In the genomic region with DNA sequence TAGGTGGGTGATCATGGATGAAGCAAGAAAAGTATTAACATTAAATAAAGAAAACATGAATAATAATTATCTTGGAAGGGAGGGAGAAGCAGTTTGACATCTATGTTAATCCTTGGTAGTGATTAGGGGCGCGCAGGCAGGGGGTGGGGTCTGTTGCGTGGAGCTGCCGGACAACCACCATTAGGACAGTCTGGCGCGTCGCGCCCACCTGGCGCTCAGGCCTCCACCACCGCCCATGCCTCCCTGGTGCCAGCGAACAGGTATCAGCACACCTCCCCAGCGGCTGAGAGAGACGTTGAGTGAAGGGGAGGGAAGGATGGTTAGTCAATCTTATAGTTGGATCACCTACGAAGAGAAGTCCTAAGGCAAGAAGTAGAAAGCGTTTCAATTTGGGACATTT, we compare ENCODE assay signal across 29 cellular contexts.
DNase-seq lines count a peak whose midpoint lies in the region; ATAC-seq, FAIRE-seq and TF ChIP-seq lines count a peak whose summit lies in the region.
"Had no signal": no experiment of that assay in that cellular context is flagged by ENCODE, and none has a peak within 500 bp of the region (broad histone marks: within the 10 kb centered on the region; RNA-seq: fewer than 3 reads in every experiment).

No MANE protein-coding gene starts in this region.

- peak overlapping the region in 1 of 2 experiments; percentile 29; a peak in 1 of 4 replicates for H3K9ac ChIP-seq in K562 (ENCODE audit: insufficient read depth in 1 of 2, low read depth in 2 of 2, low read length in 2 of 2)
- H3K9ac ChIP-seq: BLaER1; BLaER1 treated with 17β-estradiol and CSF1 and Interleukin-3, amounts not matched to agents 10 nM and 100 nM had no signal

- no peak for TF ChIP-seq EP300 in K562 (IDR thresholded peaks at IDR 0.05; ENCODE audit: low read length)

- no peak for TF ChIP-seq POLR2A in K562 (conservative IDR thresholded peaks at IDR 0.05)

- no peak overlapping the region for H3K4me3 ChIP-seq in K562
- H3K4me3 ChIP-seq in lower lobe of right lung, result no peak overlapping the region
- H3K4me3 ChIP-seq: A549; BLaER1; BLaER1 treated with 17β-estradiol and CSF1 and Interleukin-3, amounts not matched to agents 10 nM and 100 nM had no signal

- peak overlapping the region; percentile 30; the same call in 1 of the 2 replicates for H2AFZ ChIP-seq in K562 (ENCODE audit: low read depth, low read length)

- no TSS peak for BruUV-seq in K562 (replicated peaks; lab: Mats Ljungman, UMichigan)

- H3K4me1 ChIP-seq in K562 (replicated peaks in 1 of 2; ENCODE audit: control insufficient read depth in 2 of 2, insufficient read depth in 2 of 2, low read length in 2 of 2) (peaks cover 0 to 3% of the 10 kb centered on the region in 2 experiments; a peak in 1 of 5 replicates), lower lobe of right lung (no peaks in the 10 kb centered on the region)
- H3K4me1 ChIP-seq: A549; BE2C; BLaER1; BLaER1 treated with 17β-estradiol and CSF1 and Interleukin-3, amounts not matched to agents 10 nM and 100 nM had no signal

- no peak for DNase-seq in K562 (ENCODE audit: extremely low read depth in 1 of 4, low spot score in 3 of 4)
- DNase-seq in lower lobe of right lung, result no peak
- DNase-seq: 8988T; ACHN; AML-193; BE2C; C1 segment of cervical spinal cord; Caco-2; Calu3; CD4-positive, alpha-beta memory T cell; CD4-positive, alpha-beta T cell; CD4-positive, CD25-positive, alpha-beta regulatory T cell; CD8-positive, alpha-beta memory T cell; CD8-positive, alpha-beta T cell; COR-L47; DMS 273 treated with DMSO at 0.1 percent for 48 hours; DMS153; DMS53; DMS79; DMS79 treated with DMSO at 0.1 percent for 48 hours; DND-41; EL had no signal

- in situ Hi-C loops in K562 (cut with MboI), result no loop called here

- no peak overlapping the region for H3K4me2 ChIP-seq in K562 (ENCODE audit: insufficient read depth, low read length)
- H3K4me2 ChIP-seq: A549; BLaER1; BLaER1 treated with 17β-estradiol and CSF1 and Interleukin-3, amounts not matched to agents 10 nM and 100 nM had no signal

- H3K36me3 ChIP-seq in K562 (ENCODE audit: control insufficient read depth, insufficient read depth, low read length) (no peaks in the 10 kb centered on the region), lower lobe of right lung (no peaks in the 10 kb centered on the region)
- H3K36me3 ChIP-seq: BE2C; BLaER1; BLaER1 treated with 17β-estradiol and CSF1 and Interleukin-3, amounts not matched to agents 10 nM and 100 nM had no signal

- CTCF ChIA-PET in K562 (lab: Yijun Ruan, JAX; ENCODE audit: low intra/inter-chr PET ratio), result no interaction called here

- no peaks in the 10 kb centered on the region for H4K20me1 ChIP-seq in K562 (replicated peaks; ENCODE audit: control insufficient read depth, insufficient read depth, low read length)
- H4K20me1 ChIP-seq: BLaER1; BLaER1 treated with 17β-estradiol and CSF1 and Interleukin-3, amounts not matched to agents 10 nM and 100 nM had no signal

- intact Hi-C loops in K562 (cut with micrococcal nuclease) (no loop called here), lower lobe of right lung (cut with DNase I) (no loop called here)

- H3K9me3 ChIP-seq in K562 (replicated peaks; ENCODE audit: control insufficient read depth, insufficient read depth, low read depth, low read length) (no peaks in the 10 kb centered on the region), lower lobe of right lung (no peaks in the 10 kb centered on the region)
- H3K9me3 ChIP-seq: A549, BE2C, Caco-2 had no signal

- TF ChIP-seq RAD21 in K562 (CRISPR knock-in tag; conservative IDR thresholded peaks at IDR 0.05 in 1 of 2, IDR thresholded peaks at IDR 0.05 in 1 of 2), result no peak

- H3K79me2 ChIP-seq in K562 (ENCODE audit: control insufficient read depth, insufficient read depth, low read length), result no peaks in the 10 kb centered on the region

- H3K27ac ChIP-seq in K562 (ENCODE audit: extremely low read depth, low read depth, low read length) (no peak overlapping the region), lower lobe of right lung (no peak overlapping the region)
- H3K27ac ChIP-seq: 22Rv1; A549; BLaER1; BLaER1 treated with 17β-estradiol and CSF1 and Interleukin-3, amounts not matched to agents 10 nM and 100 nM; C4-2B had no signal

- 0% methylated on average over 15 of the region's 15 CpGs for WGBS in K562 (ENCODE audit: insufficient coverage, low coverage, missing lambda C conversion rate)

- H3K27me3 ChIP-seq in K562 (ENCODE audit: control insufficient read depth in 2 of 2, insufficient read depth in 2 of 2, low read length in 2 of 2), result peaks cover 2 to 4% of the 10 kb centered on the region in 2 experiments; a peak in 2 of 5 replicates
- no peaks in the 10 kb centered on the region for H3K27me3 ChIP-seq in lower lobe of right lung (ENCODE audit: low read depth)
- H3K27me3 ChIP-seq: BE2C; BLaER1; BLaER1 treated with 17β-estradiol and CSF1 and Interleukin-3, amounts not matched to agents 10 nM and 100 nM had no signal

- TF ChIP-seq CTCF in K562 (IDR thresholded peaks at IDR 0.05 in 2 of 3, conservative IDR thresholded peaks at IDR 0.05 in 1 of 3; ENCODE audit: insufficient read depth in 2 of 3, low read depth in 1 of 3, low read length in 3 of 3), result no peak
- TF ChIP-seq CTCF in lower lobe of right lung (IDR thresholded peaks at IDR 0.05), result no peak

- ATAC-seq in K562, result no peak
- no peak for ATAC-seq in lower lobe of right lung
- ATAC-seq: A549; CD8-positive, alpha-beta T cell had no signal

- no peak for FAIRE-seq in K562 (lab: Jason Lieb, UNC)
- FAIRE-seq: A204.1, A549, D721Med had no signal

- POLR2A ChIA-PET in K562 (lab: Yijun Ruan, JAX), result no interaction called here

- H3K9me1 ChIP-seq in K562 (ENCODE audit: control insufficient read depth, insufficient read depth, low read length), result no peaks in the 10 kb centered on the region

TF ChIP-seq in K562, 482 proteins besides CTCF, POLR2A, EP300 and RAD21:
- TF ChIP-seq DMBX1 (CRISPR knock-in tag; IDR thresholded peaks at IDR 0.05; ENCODE audit: borderline replicate concordance), result no peak
- TF ChIP-seq SAFB (IDR thresholded peaks at IDR 0.05; ENCODE audit: borderline replicate concordance, low read depth, low read length), result no peak
- no peak for TF ChIP-seq CBFA2T2 (conservative IDR thresholded peaks at IDR 0.05)
- TF ChIP-seq, protein P1, sequence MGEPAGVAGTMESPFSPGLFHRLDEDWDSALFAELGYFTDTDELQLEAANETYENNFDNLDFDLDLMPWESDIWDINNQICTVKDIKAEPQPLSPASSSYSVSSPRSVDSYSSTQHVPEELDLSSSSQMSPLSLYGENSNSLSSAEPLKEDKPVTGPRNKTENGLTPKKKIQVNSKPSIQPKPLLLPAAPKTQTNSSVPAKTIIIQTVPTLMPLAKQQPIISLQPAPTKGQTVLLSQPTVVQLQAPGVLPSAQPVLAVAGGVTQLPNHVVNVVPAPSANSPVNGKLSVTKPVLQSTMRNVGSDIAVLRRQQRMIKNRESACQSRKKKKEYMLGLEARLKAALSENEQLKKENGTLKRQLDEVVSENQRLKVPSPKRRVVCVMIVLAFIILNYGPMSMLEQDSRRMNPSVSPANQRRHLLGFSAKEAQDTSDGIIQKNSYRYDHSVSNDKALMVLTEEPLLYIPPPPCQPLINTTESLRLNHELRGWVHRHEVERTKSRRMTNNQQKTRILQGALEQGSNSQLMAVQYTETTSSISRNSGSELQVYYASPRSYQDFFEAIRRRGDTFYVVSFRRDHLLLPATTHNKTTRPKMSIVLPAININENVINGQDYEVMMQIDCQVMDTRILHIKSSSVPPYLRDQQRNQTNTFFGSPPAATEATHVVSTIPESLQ (CRISPR knock-in tag; IDR thresholded peaks at IDR 0.05), result no peak
- TF ChIP-seq THRAP3 (IDR thresholded peaks at IDR 0.05; ENCODE audit: borderline replicate concordance), result no peak
- no peak for TF ChIP-seq MEF2D (tag; conservative IDR thresholded peaks at IDR 0.05; ENCODE audit: low read depth)
- TF ChIP-seq ZNF224 (CRISPR knock-in tag; IDR thresholded peaks at IDR 0.05), result no peak
- no peak for TF ChIP-seq TAF9B (IDR thresholded peaks at IDR 0.05; ENCODE audit: partially characterized antibody)
- TF ChIP-seq NUFIP1 (IDR thresholded peaks at IDR 0.05; ENCODE audit: partially characterized antibody), result no peak
- no peak for TF ChIP-seq NFIX (CRISPR knock-in tag; IDR thresholded peaks at IDR 0.05; ENCODE audit: low read depth)
- no peak for TF ChIP-seq BHLHE40 (IDR thresholded peaks at IDR 0.05; ENCODE audit: low read length)
- TF ChIP-seq, protein P2, sequence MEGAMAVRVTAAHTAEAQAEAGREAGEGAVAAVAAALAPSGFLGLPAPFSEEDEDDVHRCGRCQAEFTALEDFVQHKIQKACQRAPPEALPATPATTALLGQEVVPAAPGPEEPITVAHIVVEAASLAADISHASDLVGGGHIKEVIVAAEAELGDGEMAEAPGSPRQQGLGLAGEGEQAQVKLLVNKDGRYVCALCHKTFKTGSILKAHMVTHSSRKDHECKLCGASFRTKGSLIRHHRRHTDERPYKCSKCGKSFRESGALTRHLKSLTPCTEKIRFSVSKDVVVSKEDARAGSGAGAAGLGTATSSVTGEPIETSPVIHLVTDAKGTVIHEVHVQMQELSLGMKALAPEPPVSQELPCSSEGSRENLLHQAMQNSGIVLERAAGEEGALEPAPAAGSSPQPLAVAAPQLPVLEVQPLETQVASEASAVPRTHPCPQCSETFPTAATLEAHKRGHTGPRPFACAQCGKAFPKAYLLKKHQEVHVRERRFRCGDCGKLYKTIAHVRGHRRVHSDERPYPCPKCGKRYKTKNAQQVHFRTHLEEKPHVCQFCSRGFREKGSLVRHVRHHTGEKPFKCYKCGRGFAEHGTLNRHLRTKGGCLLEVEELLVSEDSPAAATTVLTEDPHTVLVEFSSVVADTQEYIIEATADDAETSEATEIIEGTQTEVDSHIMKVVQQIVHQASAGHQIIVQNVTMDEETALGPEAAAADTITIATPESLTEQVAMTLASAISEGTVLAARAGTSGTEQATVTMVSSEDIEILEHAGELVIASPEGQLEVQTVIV (CRISPR knock-in tag; IDR thresholded peaks at IDR 0.05; ENCODE audit: borderline replicate concordance), result no peak
- no peak for TF ChIP-seq POLR3G (IDR thresholded peaks at IDR 0.05; ENCODE audit: extremely low read depth, insufficient read length, insufficient replicate concordance)
